1 cellular context compared by ENCODE assay signal in genomic region chr16:57109500-57110105, GRCh38.
TF ChIP-seq lines count a peak whose summit lies in the region.

No MANE protein-coding gene starts in this region.

TF ChIP-seq in K562, 482 proteins besides CTCF, POLR2A, EP300 and RAD21 (continued from another document and continues in another):
- no peak for TF ChIP-seq MITF (IDR thresholded peaks at IDR 0.05)
- TF ChIP-seq NFATC3 (IDR thresholded peaks at IDR 0.05), result no peak
- no peak for TF ChIP-seq HMBOX1 (IDR thresholded peaks at IDR 0.05)
- TF ChIP-seq DDX20 (tag; IDR thresholded peaks at IDR 0.05; ENCODE audit: low read depth), result peak; percentile 87
- TF ChIP-seq ZNF124 (CRISPR knock-in tag; IDR thresholded peaks at IDR 0.05), result no peak
- no peak for TF ChIP-seq FOS (IDR thresholded peaks at IDR 0.05; ENCODE audit: extremely low read depth, insufficient read length)
- peak; percentile 12; the same call in 1 of the 2 replicates for TF ChIP-seq GMEB1 (CRISPR knock-in tag; IDR thresholded peaks at IDR 0.05)
- peak in 1 of 2 experiments; percentile 71; a peak in 2 of 4 replicates for TF ChIP-seq MAZ (CRISPR knock-in tag; conservative IDR thresholded peaks at IDR 0.05 in 1 of 2, IDR thresholded peaks at IDR 0.05 in 1 of 2)
- TF ChIP-seq ZFP36 (IDR thresholded peaks at IDR 0.05; ENCODE audit: low read depth, low read length, partially characterized antibody), result no peak
- no peak for TF ChIP-seq TAL1 (IDR thresholded peaks at IDR 0.05)
- no peak for TF ChIP-seq ARID4B (CRISPR knock-in tag; IDR thresholded peaks at IDR 0.05)
- TF ChIP-seq ADNP (tag; IDR thresholded peaks at IDR 0.05), result no peak
- no peak for TF ChIP-seq ZNF316 (IDR thresholded peaks at IDR 0.05)
- no peak for TF ChIP-seq BRD4 (IDR thresholded peaks at IDR 0.05)
- TF ChIP-seq RFX5 (IDR thresholded peaks at IDR 0.05; ENCODE audit: low read depth, low read length), result no peak
- no peak for TF ChIP-seq FOXA3 (CRISPR knock-in tag; conservative IDR thresholded peaks at IDR 0.05 in 1 of 2, IDR thresholded peaks at IDR 0.05 in 1 of 2)
- TF ChIP-seq NR4A1 (CRISPR knock-in tag; IDR thresholded peaks at IDR 0.05), result 0 out of 2 replicates have a peak, but pooled peaks have one; percentile 18
- TF ChIP-seq NR4A1 (tag; IDR thresholded peaks at IDR 0.05), result peak; percentile 96
- no peak for TF ChIP-seq TRIM28 (IDR thresholded peaks at IDR 0.05)
- TF ChIP-seq MBD1 (CRISPR knock-in tag; IDR thresholded peaks at IDR 0.05), result no peak
- TF ChIP-seq HDAC2 (IDR thresholded peaks at IDR 0.05), result no peak
- TF ChIP-seq ZSCAN32 (CRISPR knock-in tag; IDR thresholded peaks at IDR 0.05), result no peak
- TF ChIP-seq ZNF3 (CRISPR knock-in tag; IDR thresholded peaks at IDR 0.05), result no peak
- no peak for TF ChIP-seq DACH1 (IDR thresholded peaks at IDR 0.05; ENCODE audit: partially characterized antibody)
- TF ChIP-seq U2AF2 (optimal IDR thresholded peaks at IDR 0.05; ENCODE audit: low read depth, low read length), result no peak
- no peak for TF ChIP-seq POU5F1 (IDR thresholded peaks at IDR 0.05; ENCODE audit: borderline replicate concordance, low read depth, low read length, partially characterized antibody)
- TF ChIP-seq GABPA (tag; conservative IDR thresholded peaks at IDR 0.05; ENCODE audit: low read depth), result no peak
- TF ChIP-seq FIP1L1 (IDR thresholded peaks at IDR 0.05; ENCODE audit: low read depth, low read length, poor library complexity, severe bottlenecking), result no peak
- TF ChIP-seq E2F8 (IDR thresholded peaks at IDR 0.05; ENCODE audit: low read depth, partially characterized antibody), result no peak
- no peak for TF ChIP-seq ARNT (IDR thresholded peaks at IDR 0.05)
- no peak for TF ChIP-seq NCOA6 (IDR thresholded peaks at IDR 0.05)
- no peak for TF ChIP-seq SP2 (IDR thresholded peaks at IDR 0.05; ENCODE audit: extremely low read depth, low read depth, low read length, poor library complexity, severe bottlenecking)
- no peak for TF ChIP-seq SMARCB1 (IDR thresholded peaks at IDR 0.05; ENCODE audit: insufficient read length, low read depth)
- TF ChIP-seq KDM2B (CRISPR knock-in tag; IDR thresholded peaks at IDR 0.05), result no peak
- TF ChIP-seq DPF2 (IDR thresholded peaks at IDR 0.05), result no peak
- TF ChIP-seq FOXJ2 (tag; IDR thresholded peaks at IDR 0.05), result no peak
- no peak for TF ChIP-seq NCOA2 (IDR thresholded peaks at IDR 0.05; ENCODE audit: partially characterized antibody in 2 of 2)
- TF ChIP-seq ELK3 (CRISPR knock-in tag; IDR thresholded peaks at IDR 0.05), result no peak
- no peak for TF ChIP-seq STAT6 (CRISPR knock-in tag; IDR thresholded peaks at IDR 0.05)
- no peak for TF ChIP-seq MXI1 (IDR thresholded peaks at IDR 0.05; ENCODE audit: low read depth, low read length)
- TF ChIP-seq CGGBP1 (CRISPR knock-in tag; IDR thresholded peaks at IDR 0.05), result no peak
